8 cellular contexts compared by ENCODE assay signal in genomic region chr2:62306751-62307468, GRCh38.
DNase-seq lines count a peak whose midpoint lies in the region; ATAC-seq, FAIRE-seq and TF ChIP-seq lines count a peak whose summit lies in the region.

No MANE protein-coding gene starts in this region.

- peak overlapping the region; percentile 78 for H2BK12ac ChIP-seq in trophoblast cell (ENCODE audit: low read length)

- ATAC-seq in heart left ventricle (peak in 1 of 4 donors; percentile 29), Right ventricle myocardium superior (ENCODE audit: poor library complexity) (no peak), HG03457 (IDR thresholded peaks at IDR 0.05; ENCODE audit: unreplicated experiment) (peak; percentile 29), HG03039 (IDR thresholded peaks at IDR 0.05; ENCODE audit: unreplicated experiment) (no peak)

- no peak overlapping the region for H3K23ac ChIP-seq in trophoblast cell (ENCODE audit: low read length)

- DNase-seq in heart left ventricle = no peak
- DNase-seq in Right ventricle myocardium superior = no peak
- DNase-seq in RWPE1 (ENCODE audit: low spot score) = peak; percentile 72
- DNase-seq in bronchial epithelial cell (ENCODE audit: low read depth) = peak; percentile 95
- peak; percentile 59 to 93 for DNase-seq in trophoblast cell
- DNase-seq in epidermal melanocyte (ENCODE audit: insufficient read length, low spot score) = no peak

- H3K9me3 ChIP-seq in heart left ventricle = no peaks in the 10 kb centered on the region
- H3K9me3 ChIP-seq in trophoblast cell (ENCODE audit: insufficient read depth, low read depth, low read length) = no peaks in the 10 kb centered on the region

- intact Hi-C loops in heart left ventricle (cut with DNase I) = loop anchor here in 5 of 10 donors (5.0 to 10.0 kb wide), 3 partner anchors 98 to 112 kb away; partner anchors contain the start of gene B3GNT2 (in 4 of the 5)
- intact Hi-C loops in Right ventricle myocardium superior (cut with DNase I) = no loop called here

- H3K4me2 ChIP-seq in trophoblast cell (ENCODE audit: low read length) = peak overlapping the region; percentile 24

- no peak for FAIRE-seq in bronchial epithelial cell (lab: Jason Lieb, UNC)

- peak overlapping the region; percentile 47 for H3K18ac ChIP-seq in trophoblast cell (ENCODE audit: low read length)

- H3K27ac ChIP-seq in heart left ventricle = peak overlapping the region in 7 of 12 donors; percentile 4 to 61 (median 22)
- no peak overlapping the region for H3K27ac ChIP-seq in RWPE1
- no peak overlapping the region for H3K27ac ChIP-seq in trophoblast cell (ENCODE audit: low read depth, low read length)

- TF ChIP-seq CTCF in heart left ventricle (IDR thresholded peaks at IDR 0.05) = no peak
- TF ChIP-seq CTCF in RWPE1 (conservative IDR thresholded peaks at IDR 0.05; ENCODE audit: low read depth) = no peak
- TF ChIP-seq CTCF in bronchial epithelial cell (IDR thresholded peaks at IDR 0.05; ENCODE audit: insufficient read depth, low read length, severe bottlenecking) = no peak

- H3K36me3 ChIP-seq in heart left ventricle (no peaks in the 10 kb centered on the region), bronchial epithelial cell (ENCODE audit: control insufficient read depth, insufficient read depth, low read length) (no peaks in the 10 kb centered on the region), trophoblast cell (ENCODE audit: control insufficient read depth in 1 of 2, insufficient read depth in 2 of 2, low read length in 2 of 2) (no peaks in the 10 kb centered on the region)

- peaks cover 6 to 82% (median 47%) of the 10 kb centered on the region in 12 donors for H3K4me1 ChIP-seq in heart left ventricle
- peaks cover 39 to 42% of the 10 kb centered on the region in 2 experiments for H3K4me1 ChIP-seq in trophoblast cell (ENCODE audit: control insufficient read depth in 1 of 2, insufficient read depth in 2 of 2, low read length in 2 of 2)

- peak overlapping the region; percentile 4 for H3K4ac ChIP-seq in trophoblast cell (ENCODE audit: low read depth, low read length)

- peak overlapping the region; percentile 92 for H2BK120ac ChIP-seq in trophoblast cell (ENCODE audit: insufficient read depth, low read length, poor library complexity)

- H2AK5ac ChIP-seq in trophoblast cell (ENCODE audit: low read length) = peak overlapping the region; percentile 73

- H3K79me2 ChIP-seq in trophoblast cell (ENCODE audit: control insufficient read depth, insufficient read depth, low read length, poor library complexity) = no peaks in the 10 kb centered on the region

- peaks cover 17% of the 10 kb centered on the region for H3K79me1 ChIP-seq in trophoblast cell (ENCODE audit: low read length)

- H4K8ac ChIP-seq in trophoblast cell (ENCODE audit: low read depth, low read length) = peak overlapping the region; percentile 46

- WGBS in heart left ventricle, 4 donors = 61 to 69% (median 62%) methylated on average over 7 of the region's 7 CpGs
- no CpG with 5 or more reads among the region's 7 CpGs for WGBS in trophoblast cell (ENCODE audit: extremely low coverage, insufficient coverage, insufficient read length)

- peak overlapping the region; percentile 74 for H3K14ac ChIP-seq in trophoblast cell (ENCODE audit: low read length)

- H4K91ac ChIP-seq in trophoblast cell (ENCODE audit: low read depth, low read length) = peak overlapping the region; percentile 53

- TF ChIP-seq POLR2A in heart left ventricle (IDR thresholded peaks at IDR 0.05) = no peak

- peak overlapping the region; percentile 42 for H2AFZ ChIP-seq in trophoblast cell (ENCODE audit: insufficient read depth, low read length, poor library complexity)

- no peak overlapping the region for H3K9ac ChIP-seq in trophoblast cell (ENCODE audit: low read length)

- H3K27me3 ChIP-seq in heart left ventricle = no peaks in the 10 kb centered on the region
- no peaks in the 10 kb centered on the region for H3K27me3 ChIP-seq in bronchial epithelial cell (ENCODE audit: control insufficient read depth, insufficient read depth, low read length)
- H3K27me3 ChIP-seq in trophoblast cell (ENCODE audit: insufficient read depth, low read length) = no peaks in the 10 kb centered on the region

- no peak overlapping the region for H4K12ac ChIP-seq in trophoblast cell (ENCODE audit: low read depth, low read length)

- POLR2A ChIA-PET in RWPE1 (lab: Yijun Ruan, JAX; ENCODE audit: low non-redundant PET) = no interaction called here

- CTCF ChIA-PET in RWPE1 (lab: Yijun Ruan, JAX) = interaction anchor here (0.7 kb wide), 1 partner anchor 174 kb away, joined by 4 read pairs; no protein-coding TSS in a partner anchor

- H2BK5ac ChIP-seq in trophoblast cell (ENCODE audit: low read depth, low read length, poor library complexity) = peak overlapping the region; percentile 78

- no peak overlapping the region for H3K4me3 ChIP-seq in heart left ventricle
- no peak overlapping the region for H3K4me3 ChIP-seq in bronchial epithelial cell (ENCODE audit: low read depth, low read length)
- H3K4me3 ChIP-seq in trophoblast cell (ENCODE audit: low read depth, low read length) = no peak overlapping the region

Comparison
In these comparisons a context has a peak if more than half of its experiments do, and no peak if none do; other contexts are left out.
1. DNase-seq: peak in RWPE1 (single experiment), bronchial epithelial cell (single experiment) and trophoblast cell (2 of 2); none in heart left ventricle (0 of 5), Right ventricle myocardium superior (single experiment) and epidermal melanocyte (single experiment).
2. H3K27ac ChIP-seq: peak in heart left ventricle (7 of 12); none in RWPE1 (single experiment) and trophoblast cell (single experiment).